11 cellular contexts compared by ENCODE assay signal in the genomic region with DNA sequence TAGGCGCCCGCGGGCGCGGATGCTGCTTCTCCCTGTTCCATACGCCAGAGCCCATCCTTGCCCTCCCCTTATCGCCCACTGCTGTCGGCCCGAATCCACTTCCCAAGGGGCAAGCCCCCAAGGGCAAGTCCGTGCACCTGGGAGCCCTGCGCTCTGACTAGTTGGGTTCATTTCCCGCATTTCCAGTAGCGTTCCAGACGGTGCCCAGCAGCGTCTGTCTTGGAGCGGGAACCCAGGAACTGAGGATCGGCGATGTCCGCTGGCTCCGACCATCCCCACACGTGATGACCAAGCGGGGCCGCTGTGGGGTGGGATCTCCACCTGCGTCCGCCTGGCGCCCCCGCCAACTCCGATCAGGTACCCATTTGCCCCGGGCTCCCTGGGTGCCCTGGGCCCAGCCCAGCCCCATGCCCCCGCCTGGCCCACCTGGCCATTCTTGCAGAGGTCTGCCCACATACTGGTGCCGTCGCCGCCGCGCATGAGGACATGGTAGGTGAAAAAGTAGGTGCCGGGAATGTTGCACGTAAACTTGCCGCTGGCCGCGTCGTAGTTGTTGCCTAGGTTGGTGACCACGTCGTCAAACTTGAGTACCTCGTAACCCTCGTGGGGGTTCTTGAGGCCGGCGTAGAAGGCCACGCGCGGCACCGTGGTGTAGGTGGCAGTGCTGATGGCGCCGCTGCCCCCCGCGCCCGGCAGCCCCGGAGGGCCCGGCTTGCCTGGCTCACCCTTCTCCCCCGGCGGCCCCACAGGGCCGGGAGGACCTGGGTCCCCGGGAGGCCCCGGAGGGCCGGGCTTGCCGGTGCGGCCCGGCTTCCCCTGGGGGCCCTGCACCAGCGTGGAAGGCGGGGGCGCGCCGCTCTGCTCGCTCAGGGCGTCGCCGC. TPM values are rescaled to one million over a fixed set of nuclear protein-coding genes. Genes with fewer than 3 reads are reported as not detected.
DNase-seq lines count a peak whose midpoint lies in the region; ATAC-seq and TF ChIP-seq lines count a peak whose summit lies in the region.
"Had no signal": no experiment of that assay in that cellular context is flagged by ENCODE, and none has a peak within 500 bp of the region (broad histone marks: within the 10 kb centered on the region; RNA-seq: fewer than 3 reads in every experiment).

No MANE protein-coding gene starts in this region.

- H3K36me3 ChIP-seq in Panc1 (ENCODE audit: control insufficient read depth, insufficient read depth, low read length), result no peaks in the 10 kb centered on the region
- H3K36me3 ChIP-seq in iPS-15b (ENCODE audit: control insufficient read depth, insufficient read depth, low read length), result no peaks in the 10 kb centered on the region
- no peaks in the 10 kb centered on the region for H3K36me3 ChIP-seq in stomach

- 0 out of 2 replicates have a peak, but pooled peaks have one; percentile 3 for ATAC-seq in Panc1
- no peak for ATAC-seq in GM18511 (IDR thresholded peaks at IDR 0.05; ENCODE audit: unreplicated experiment)

- peak; percentile 18 for DNase-seq in activated CD8-positive, alpha-beta memory T cell treated with anti-CD3 and anti-CD28 coated beads, Interleukin-2, amount 50 U/mL, for 4 hours
- DNase-seq in activated CD8-positive, alpha-beta memory T cell treated with anti-CD3 and anti-CD28 coated beads for 24 hours, result no peak
- DNase-seq in Panc1 (ENCODE audit: low read depth, low spot score), result no peak
- no peak for DNase-seq in stomach
- DNase-seq in Calu3, result no peak
- DNase-seq in EL, result no peak

- H3K4me3 ChIP-seq in Panc1 (ENCODE audit: low read depth in 2 of 2, low read length in 2 of 2) (peak overlapping the region in 1 of 2 experiments; percentile 13; a peak in 1 of 4 replicates), iPS-15b (ENCODE audit: low read depth, low read length) (peak overlapping the region; percentile 42), stomach (peak overlapping the region; percentile 17 to 55 (median 38))

- no peaks in the 10 kb centered on the region for H3K4me1 ChIP-seq in Panc1 (ENCODE audit: control insufficient read depth, insufficient read depth, low read length)
- H3K4me1 ChIP-seq in iPS-15b (ENCODE audit: control insufficient read depth, insufficient read depth, low read length), result peaks cover 4% of the 10 kb centered on the region
- H3K4me1 ChIP-seq in stomach, result peaks cover 36 to 44% (median 39%) of the 10 kb centered on the region in 4 donors

- H3K27ac Mint-ChIP-seq in Calu3 (ENCODE audit: unreplicated experiment), result no peak overlapping the region
- H3K27ac Mint-ChIP-seq: HFFc6; stimulated activated naive B cell treated with anti-CD40 and anti-IgM and Interleukin-4, amounts not matched to agents 10 μg/mL and 1 μg/mL and 100 μg/mL, for 72 hours had no signal

- peaks cover 70% of the 10 kb centered on the region for H3K27me3 Mint-ChIP-seq in Calu3 (ENCODE audit: unreplicated experiment)

- whole genome bisulfite sequencing in stomach, 5 donors, result 2 to 8% (median 5%) methylated on average over 14 to 76 of the region's 76 CpGs

- CTCF ChIA-PET in Panc1 (lab: Charles Lee), result interaction anchor here (0.6 kb wide), 1 partner anchor 506 kb away, joined by 3 read pairs; no protein-coding TSS in a partner anchor
- CTCF ChIA-PET in Calu3 (lab: Charles Lee), result no interaction called here

- no peak for TF ChIP-seq EP300 in stomach (IDR thresholded peaks at IDR 0.05)

- no peaks in the 10 kb centered on the region for H3K4me1 Mint-ChIP-seq in Calu3 (ENCODE audit: low read depth, unreplicated experiment)

- H3K36me3 Mint-ChIP-seq in Calu3 (ENCODE audit: insufficient read depth, unreplicated experiment), result no peaks in the 10 kb centered on the region
- H3K36me3 Mint-ChIP-seq: stimulated activated naive B cell treated with anti-CD40 and anti-IgM and Interleukin-4, amounts not matched to agents 10 μg/mL and 1 μg/mL and 100 μg/mL, for 72 hours had no signal

- H3K27ac ChIP-seq in Panc1 (ENCODE audit: low read length), result no peak overlapping the region
- H3K27ac ChIP-seq in stomach, result no peak overlapping the region

- TF ChIP-seq CTCF in Panc1 (IDR thresholded peaks at IDR 0.05) (no peak), stomach (IDR thresholded peaks at IDR 0.05) (no peak), Calu3 (IDR thresholded peaks at IDR 0.05; ENCODE audit: unreplicated experiment) (no peak)

- BruUV-seq in Panc1 (replicated peaks; lab: Mats Ljungman, UMichigan) (no TSS peak), Calu3 (replicated peaks; lab: Mats Ljungman, UMichigan) (no TSS peak)

- no peak overlapping the region for H3K9ac ChIP-seq in iPS-15b (ENCODE audit: low read depth, low read length)

- H3K27me3 ChIP-seq in Panc1 (ENCODE audit: control insufficient read depth, insufficient read depth, low read length) (no peaks in the 10 kb centered on the region), iPS-15b (ENCODE audit: control insufficient read depth, insufficient read depth, low read length) (peaks cover 57% of the 10 kb centered on the region), stomach (peaks cover 8 to 95% (median 72%) of the 10 kb centered on the region in 3 donors)

- intact Hi-C loops in Panc1 (cut with micrococcal nuclease; ENCODE audit: unreplicated experiment), result no loop called here
- intact Hi-C loops in stomach (cut with DNase I; ENCODE audit: low total_unique reads), result no loop called here
- intact Hi-C loops in Calu3 (cut with micrococcal nuclease; ENCODE audit: unreplicated experiment), result no loop called here

- no peak for TF ChIP-seq POLR2A in stomach (IDR thresholded peaks at IDR 0.05)

- H3K9me3 ChIP-seq in Panc1 (ENCODE audit: control insufficient read depth, insufficient read depth, low read depth, low read length) (no peaks in the 10 kb centered on the region), iPS-15b (ENCODE audit: control insufficient read depth, insufficient read depth, low read length) (no peaks in the 10 kb centered on the region), stomach (no peaks in the 10 kb centered on the region)

- H3K4me3 Mint-ChIP-seq in Calu3 (ENCODE audit: low read depth, unreplicated experiment), result no peak overlapping the region
- H3K4me3 Mint-ChIP-seq: HFFc6 had no signal

- in situ Hi-C loops in Panc1 (cut with HindIII; ENCODE audit: low pct_unique_long_range_greater_than_20kb, low sequenced_read_pairs), result no loop called here

- POLR2A ChIA-PET in Panc1 (lab: Charles Lee), result no interaction called here

- no peaks in the 10 kb centered on the region for H3K9me3 Mint-ChIP-seq in Calu3 (ENCODE audit: low read depth, unreplicated experiment)
- H3K9me3 Mint-ChIP-seq: HFFc6; stimulated activated naive B cell treated with anti-CD40 and anti-IgM and Interleukin-4, amounts not matched to agents 10 μg/mL and 1 μg/mL and 100 μg/mL, for 72 hours had no signal

RNA-seq across cellular contexts. Expression of a gene that starts 0.8 kb away (rescaled TPM):
- total RNA-seq in Panc1 (2021; ENCODE audit: unreplicated experiment) (9.5 TPM), stomach (10 to 100 TPM in 2 of 5 donors, 1 to 10 TPM in 2, not detected in 1; 2.2 to 16.3 (median 8.1) TPM), Calu3 (2022) (1.3 and 1.5 TPM in 2 replicates)
- polyA plus RNA-seq in Panc1 (2012; ENCODE audit: insufficient read length), result 18.2 TPM
- polyA plus RNA-seq in stomach, result 1 to 10 TPM; 2.9 to 8.6 (median 5.2) TPM

RNA-seq across cellular contexts. Expression of a gene that starts 19.7 kb away (rescaled TPM):
- total RNA-seq in Panc1 (2021; ENCODE audit: unreplicated experiment) (31.3 TPM), stomach (10 to 100 TPM in 1 of 5 donors, 1 to 10 TPM in 1, under 1 TPM in 2, not detected in 1; 0.58 to 12.2 (median 2.0) TPM), Calu3 (2022) (72.8 and 84.6 TPM in 2 replicates)
- polyA plus RNA-seq in Panc1 (2012; ENCODE audit: insufficient read length), result 12.2 TPM
- polyA plus RNA-seq in stomach, result 1 to 10 TPM in 2 of 3 donors, under 1 TPM in 1; 0.15 to 2.2 (median 1.2) TPM

RNA-seq across cellular contexts. Expression of a gene that starts 52.0 kb away (rescaled TPM):
- total RNA-seq in Panc1 (2021; ENCODE audit: unreplicated experiment) (not detected), stomach (1 to 10 TPM in 1 of 5 donors, not detected in 4; 9.7 TPM), Calu3 (2022) (not detected in 2 replicates)
- 0.79 TPM for polyA plus RNA-seq in Panc1 (2012; ENCODE audit: insufficient read length)
- polyA plus RNA-seq in stomach, result 1 to 10 TPM in 1 of 3 donors, under 1 TPM in 2; 0.15 to 1.4 (median 0.23) TPM
- total RNA-seq: HFFc6; T-helper 1 cell treated with Interleukin-12 subunit alpha and Interleukin-12 subunit beta and Interleukin-4 antibody, amounts not matched to agents 30 ng/mL and 1 ng/mL, for 36 hours had no signal
